8 cellular contexts compared by ENCODE assay signal in the genomic region with DNA sequence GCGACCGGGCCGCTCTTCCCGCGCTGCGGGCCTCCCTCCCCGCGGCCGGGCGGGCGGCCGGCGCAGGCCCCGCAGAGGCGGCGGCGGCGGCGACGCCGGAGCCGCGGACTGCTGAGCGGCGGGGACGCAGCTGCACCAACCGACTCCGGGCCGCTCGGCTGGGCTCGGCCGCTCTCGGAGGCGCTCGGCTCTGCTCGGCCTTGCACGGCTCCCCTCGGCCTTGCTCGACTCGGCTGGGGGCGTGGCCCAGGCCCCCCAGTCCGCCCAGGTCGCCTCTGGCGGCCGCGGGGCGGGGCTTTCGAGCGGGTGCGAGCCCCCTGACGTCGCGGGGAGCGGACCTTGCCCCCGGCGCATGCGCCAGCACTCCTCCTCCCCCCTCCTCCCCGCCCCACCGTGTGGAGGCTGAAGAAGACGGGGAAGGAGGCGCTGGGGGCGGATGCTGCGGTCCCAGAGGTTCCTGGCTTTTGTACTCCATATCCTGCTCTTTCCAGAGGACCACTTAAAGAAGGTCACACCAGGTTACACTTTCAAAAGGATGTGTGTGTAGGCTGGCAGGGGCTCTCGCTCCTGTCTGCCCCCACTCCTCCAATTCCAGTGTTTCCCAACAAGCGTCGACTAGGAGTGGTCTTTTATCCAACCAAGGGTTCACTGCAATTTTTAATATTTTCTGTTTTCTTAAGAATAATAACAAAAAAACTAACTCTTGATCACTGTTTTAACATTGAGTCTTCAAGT. TPM values are rescaled to one million over a fixed set of nuclear protein-coding genes. Genes with fewer than 3 reads are reported as not detected.
DNase-seq lines count a peak whose midpoint lies in the region; ATAC-seq, FAIRE-seq and TF ChIP-seq lines count a peak whose summit lies in the region.

A gene with protein sequence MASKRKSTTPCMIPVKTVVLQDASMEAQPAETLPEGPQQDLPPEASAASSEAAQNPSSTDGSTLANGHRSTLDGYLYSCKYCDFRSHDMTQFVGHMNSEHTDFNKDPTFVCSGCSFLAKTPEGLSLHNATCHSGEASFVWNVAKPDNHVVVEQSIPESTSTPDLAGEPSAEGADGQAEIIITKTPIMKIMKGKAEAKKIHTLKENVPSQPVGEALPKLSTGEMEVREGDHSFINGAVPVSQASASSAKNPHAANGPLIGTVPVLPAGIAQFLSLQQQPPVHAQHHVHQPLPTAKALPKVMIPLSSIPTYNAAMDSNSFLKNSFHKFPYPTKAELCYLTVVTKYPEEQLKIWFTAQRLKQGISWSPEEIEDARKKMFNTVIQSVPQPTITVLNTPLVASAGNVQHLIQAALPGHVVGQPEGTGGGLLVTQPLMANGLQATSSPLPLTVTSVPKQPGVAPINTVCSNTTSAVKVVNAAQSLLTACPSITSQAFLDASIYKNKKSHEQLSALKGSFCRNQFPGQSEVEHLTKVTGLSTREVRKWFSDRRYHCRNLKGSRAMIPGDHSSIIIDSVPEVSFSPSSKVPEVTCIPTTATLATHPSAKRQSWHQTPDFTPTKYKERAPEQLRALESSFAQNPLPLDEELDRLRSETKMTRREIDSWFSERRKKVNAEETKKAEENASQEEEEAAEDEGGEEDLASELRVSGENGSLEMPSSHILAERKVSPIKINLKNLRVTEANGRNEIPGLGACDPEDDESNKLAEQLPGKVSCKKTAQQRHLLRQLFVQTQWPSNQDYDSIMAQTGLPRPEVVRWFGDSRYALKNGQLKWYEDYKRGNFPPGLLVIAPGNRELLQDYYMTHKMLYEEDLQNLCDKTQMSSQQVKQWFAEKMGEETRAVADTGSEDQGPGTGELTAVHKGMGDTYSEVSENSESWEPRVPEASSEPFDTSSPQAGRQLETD (minus strand): TSS at position 196 of the 735 bp plus-strand sequence. CDS start 112,815 bp downstream, outside the sequence.

- ATAC-seq in HG03439 (IDR thresholded peaks at IDR 0.05; ENCODE audit: unreplicated experiment), result peak; percentile 95

- peaks cover 6 to 11% of the 10 kb centered on the region in 2 donors for H3K4me1 ChIP-seq in kidney (ENCODE audit: control insufficient read depth in 1 of 2, insufficient read depth in 1 of 2, low read depth in 1 of 2, low read length in 2 of 2)

- FAIRE-seq in kidney (lab: Jason Lieb, UNC), result no peak

- TF ChIP-seq CTCF in kidney (IDR thresholded peaks at IDR 0.05; ENCODE audit: borderline replicate concordance, extremely low read depth, insufficient read depth), result no peak

- H3K27ac ChIP-seq in kidney (ENCODE audit: low read depth in 2 of 2, low read length in 2 of 2), result peak within 1 kb of the TSS; percentile 90

- peak within 1 kb of the TSS; percentile 81 to 92 for H3K4me3 ChIP-seq in kidney (ENCODE audit: low read length in 2 of 2)

- H3K9me3 ChIP-seq in kidney (ENCODE audit: control insufficient read depth in 1 of 2, low read length in 2 of 2), result no peaks in the 10 kb centered on the region

- H3K36me3 ChIP-seq in kidney (ENCODE audit: control insufficient read depth in 1 of 2, insufficient read depth in 2 of 2, low read length in 2 of 2), result no peaks in the 10 kb centered on the region

- H3K9ac ChIP-seq in kidney (ENCODE audit: low read length in 2 of 2), result peak within 1 kb of the TSS; percentile 78 to 90

- DNase-seq in AML-193 (lab: John Stamatoyannopoulos, UW), result peak; percentile 89 to 93
- peak; percentile 97 for DNase-seq in GM19238 (ENCODE audit: insufficient read length, low spot score)
- peak; percentile 95 for DNase-seq in NCI-H510A (lab: John Stamatoyannopoulos, UW)
- DNase-seq in activated CD4-positive, alpha-beta T cell treated with anti-CD3 and anti-CD28 coated beads for 24 hours (ENCODE audit: low read depth in 2 of 2), result peak; percentile 94 to 95
- DNase-seq in cerebellum (ENCODE audit: low spot score), result peak; percentile 100
- DNase-seq in kidney, result peak; percentile 99
- DNase-seq in stimulated activated CD4-positive, alpha-beta T cell treated with anti-CD3 and anti-CD28 coated beads, Interleukin-15, amount 100 ng/mL, for 24 hours, result peak; percentile 98

- intact Hi-C loops in kidney (cut with DNase I), result loop anchor here (10.0 kb wide), 1 partner anchor 63 kb away; no protein-coding TSS in a partner anchor

RNA-seq across cellular contexts. Expression of the gene that starts here (rescaled TPM):
- total RNA-seq in cerebellum (16.8 TPM), kidney (153 TPM)
- 24.7 TPM for polyA plus RNA-seq in kidney (ENCODE audit: insufficient read depth, low read depth, low replicate concordance)

Comparison
In these comparisons a context has a peak if more than half of its experiments do, and no peak if none do; other contexts are left out.
1. Peak in every context shown above with its lines: DNase-seq, ATAC-seq, H3K4me3 ChIP-seq and H3K27ac ChIP-seq.